ENCODE assay signal across 1 cellular context in genomic region chr1:85200870-85201339, GRCh38.
A peak's percentile ranks its signal among the peaks of the same experiment; 100 is the strongest.
TF ChIP-seq lines count a peak whose summit lies in the region.

SYDE2 (minus strand) TSS chr1:85201016; CDS start chr1:85200996, 20 bp downstream.

TF ChIP-seq in HEK293, 187 proteins besides CTCF, POLR2A, EP300 and RAD21 (continued from another document and continues in another):
- TF ChIP-seq PATZ1 (tag by site-specific recombination; IDR thresholded peaks at IDR 0.05) (peak; percentile 80), ZBTB17 (tag by site-specific recombination; IDR thresholded peaks at IDR 0.05) (no peak), ZNF610 (tag by site-specific recombination; IDR thresholded peaks at IDR 0.05; ENCODE audit: borderline replicate concordance) (no peak), ZNF677 (tag by site-specific recombination; IDR thresholded peaks at IDR 0.05) (0 out of 2 replicates have a peak, but pooled peaks have one; percentile 21), ZBTB49 (tag by site-specific recombination; IDR thresholded peaks at IDR 0.05; ENCODE audit: low read depth) (no peak), ZNF48 (tag by site-specific recombination; IDR thresholded peaks at IDR 0.05) (no peak), YY2 (tag by site-specific recombination; IDR thresholded peaks at IDR 0.05) (no peak), ZNF221 (tag by site-specific recombination; IDR thresholded peaks at IDR 0.05; ENCODE audit: borderline replicate concordance) (no peak), ZBTB44 (tag by site-specific recombination; IDR thresholded peaks at IDR 0.05) (peak; percentile 73; the same call in 1 of the 2 replicates), BCL11A (tag by site-specific recombination; IDR thresholded peaks at IDR 0.05; ENCODE audit: low read depth) (no peak), ZBTB20 (tag by site-specific recombination; IDR thresholded peaks at IDR 0.05) (peak; percentile 11; the same call in 1 of the 2 replicates), ZNF518A (tag by site-specific recombination; conservative IDR thresholded peaks at IDR 0.05; ENCODE audit: low read depth) (no peak), ZNF514 (tag by site-specific recombination; IDR thresholded peaks at IDR 0.05) (no peak), PRDM6 (tag by site-specific recombination; IDR thresholded peaks at IDR 0.05) (0 out of 2 replicates have a peak, but pooled peaks have one; percentile 14), ZNF510 (tag by site-specific recombination; IDR thresholded peaks at IDR 0.05; ENCODE audit: insufficient replicate concordance) (no peak), HOXD13 (CRISPR knock-in tag; IDR thresholded peaks at IDR 0.05; ENCODE audit: borderline replicate concordance) (no peak), ZNF768 (tag by site-specific recombination; IDR thresholded peaks at IDR 0.05) (no peak), ZNF521 (tag by site-specific recombination; IDR thresholded peaks at IDR 0.05) (no peak), ZNF391 (tag by site-specific recombination; IDR thresholded peaks at IDR 0.05; ENCODE audit: borderline replicate concordance, low read depth) (no peak; the same call in 1 of the 2 replicates), ZNF114 (tag by site-specific recombination; IDR thresholded peaks at IDR 0.05) (no peak), MZF1 (tag by site-specific recombination; IDR thresholded peaks at IDR 0.05; ENCODE audit: borderline replicate concordance) (no peak), PRDM2 (tag by site-specific recombination; IDR thresholded peaks at IDR 0.05; ENCODE audit: borderline replicate concordance) (no peak), ZNF777 (tag by site-specific recombination; IDR thresholded peaks at IDR 0.05; ENCODE audit: borderline replicate concordance) (no peak), ZNF19 (tag by site-specific recombination; IDR thresholded peaks at IDR 0.05; ENCODE audit: low read depth) (no peak), ZNF660 (tag by site-specific recombination; IDR thresholded peaks at IDR 0.05) (peak; percentile 70; the same call in 1 of the 2 replicates), ZNF132 (tag by site-specific recombination; IDR thresholded peaks at IDR 0.05; ENCODE audit: borderline replicate concordance) (no peak), ZBTB1 (tag by site-specific recombination; IDR thresholded peaks at IDR 0.05) (no peak), ZFP69B (tag by site-specific recombination; IDR thresholded peaks at IDR 0.05) (no peak), ZBTB6 (tag by site-specific recombination; IDR thresholded peaks at IDR 0.05) (no peak; the same call in 1 of the 2 replicates)
- TF ChIP-seq, protein P1, sequence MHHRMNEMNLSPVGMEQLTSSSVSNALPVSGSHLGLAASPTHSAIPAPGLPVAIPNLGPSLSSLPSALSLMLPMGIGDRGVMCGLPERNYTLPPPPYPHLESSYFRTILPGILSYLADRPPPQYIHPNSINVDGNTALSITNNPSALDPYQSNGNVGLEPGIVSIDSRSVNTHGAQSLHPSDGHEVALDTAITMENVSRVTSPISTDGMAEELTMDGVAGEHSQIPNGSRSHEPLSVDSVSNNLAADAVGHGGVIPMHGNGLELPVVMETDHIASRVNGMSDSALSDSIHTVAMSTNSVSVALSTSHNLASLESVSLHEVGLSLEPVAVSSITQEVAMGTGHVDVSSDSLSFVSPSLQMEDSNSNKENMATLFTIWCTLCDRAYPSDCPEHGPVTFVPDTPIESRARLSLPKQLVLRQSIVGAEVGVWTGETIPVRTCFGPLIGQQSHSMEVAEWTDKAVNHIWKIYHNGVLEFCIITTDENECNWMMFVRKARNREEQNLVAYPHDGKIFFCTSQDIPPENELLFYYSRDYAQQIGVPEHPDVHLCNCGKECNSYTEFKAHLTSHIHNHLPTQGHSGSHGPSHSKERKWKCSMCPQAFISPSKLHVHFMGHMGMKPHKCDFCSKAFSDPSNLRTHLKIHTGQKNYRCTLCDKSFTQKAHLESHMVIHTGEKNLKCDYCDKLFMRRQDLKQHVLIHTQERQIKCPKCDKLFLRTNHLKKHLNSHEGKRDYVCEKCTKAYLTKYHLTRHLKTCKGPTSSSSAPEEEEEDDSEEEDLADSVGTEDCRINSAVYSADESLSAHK (tag by site-specific recombination; IDR thresholded peaks at IDR 0.05) = no peak; the same call in 1 of the 2 replicates
